Comparison of ENCODE assay signal across 1 cellular context in genomic region chr7:55587687-55588378, GRCh38.
TF ChIP-seq lines count a peak whose summit lies in the region.

No MANE protein-coding gene starts in this region.

TF ChIP-seq in IMR-90, 13 proteins besides CTCF, POLR2A, EP300 and RAD21:
- TF ChIP-seq ELK1 (IDR thresholded peaks at IDR 0.05; ENCODE audit: borderline replicate concordance, low read depth, low read length) (no peak), NFE2L2 (IDR thresholded peaks at IDR 0.05; ENCODE audit: low read depth, low read length) (no peak), CEBPB (IDR thresholded peaks at IDR 0.05; ENCODE audit: low read depth, low read length) (no peak)
